24 cellular contexts compared by ENCODE assay signal in the genomic region with DNA sequence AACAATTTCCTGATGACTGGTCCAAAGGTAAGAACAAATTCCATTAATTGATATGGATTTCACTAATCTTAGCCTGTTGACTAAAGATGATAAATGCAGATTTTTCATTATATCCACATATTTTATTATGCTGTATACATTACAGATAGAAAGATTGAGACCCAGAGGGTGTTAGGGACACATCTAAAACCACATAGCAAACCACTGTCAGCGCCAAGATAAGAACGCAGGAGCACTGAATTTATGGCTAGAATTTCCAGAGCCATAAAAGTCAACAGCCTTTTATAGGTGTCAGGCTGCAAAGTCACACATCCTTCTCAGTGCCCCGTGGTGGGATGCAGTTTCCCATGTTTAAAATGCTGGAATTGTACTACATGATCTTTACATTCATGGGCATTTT. TPM values are rescaled to one million over a fixed set of nuclear protein-coding genes. Genes with fewer than 3 reads are reported as not detected.
DNase-seq lines count a peak whose midpoint lies in the region; ATAC-seq, FAIRE-seq and TF ChIP-seq lines count a peak whose summit lies in the region.
"Had no signal": no experiment of that assay in that cellular context is flagged by ENCODE, and none has a peak within 500 bp of the region (broad histone marks: within the 10 kb centered on the region; RNA-seq: fewer than 3 reads in every experiment).

No MANE protein-coding gene starts in this region.

- H3K27ac ChIP-seq in K562 (ENCODE audit: extremely low read depth, low read depth, low read length): no peak overlapping the region
- H3K27ac ChIP-seq: GM23248 had no signal

- H3K27me3 ChIP-seq in Loucy (ENCODE audit: insufficient read depth, low read length, poor library complexity, severe bottlenecking) (no peaks in the 10 kb centered on the region), K562 (ENCODE audit: control insufficient read depth in 2 of 2, insufficient read depth in 2 of 2, low read length in 2 of 2) (peaks cover 9 to 23% of the 10 kb centered on the region in 2 experiments; a peak in 4 of 5 replicates)

- H2AFZ ChIP-seq in Loucy (ENCODE audit: low read length) (no peak overlapping the region), K562 (ENCODE audit: low read depth, low read length) (no peak overlapping the region)
- H2AFZ ChIP-seq: GM23248 had no signal

- intact Hi-C loops in K562 (cut with micrococcal nuclease): no loop called here
- intact Hi-C loops in activated CD4-positive, alpha-beta T cell treated with anti-CD3 and anti-CD28 coated beads, Interleukin-2, amount 10 ng/mL, durations not matched to agents 24 days and 14 days (cut with micrococcal nuclease): no loop called here

- H3K36me3 ChIP-seq in Loucy (ENCODE audit: insufficient read depth, low read length) (no peaks in the 10 kb centered on the region), K562 (ENCODE audit: control insufficient read depth, insufficient read depth, low read length) (no peaks in the 10 kb centered on the region)

- in situ Hi-C loops in K562 (cut with MboI): no loop called here

- H3K79me2 ChIP-seq in Loucy (ENCODE audit: insufficient read depth, low read length): no peaks in the 10 kb centered on the region
- no peaks in the 10 kb centered on the region for H3K79me2 ChIP-seq in K562 (ENCODE audit: control insufficient read depth, insufficient read depth, low read length)

- H3K36me3 Mint-ChIP-seq in activated CD4-positive, alpha-beta T cell treated with anti-CD3 and anti-CD28 coated beads, Interleukin-2, amount 10 ng/mL, durations not matched to agents 24 days and 14 days (ENCODE audit: low read depth): peaks cover 3% of the 10 kb centered on the region
- H3K36me3 Mint-ChIP-seq: CD4-positive, alpha-beta memory T cell had no signal

- no TSS peak for BruUV-seq in K562 (replicated peaks; lab: Mats Ljungman, UMichigan)

- WGBS in K562 (ENCODE audit: insufficient coverage, low coverage, missing lambda C conversion rate): 0% methylated on average over 3 of the region's 3 CpGs

- ATAC-seq in K562 (no peak), GM18868 (IDR thresholded peaks at IDR 0.05; ENCODE audit: unreplicated experiment) (no peak)

- H3K9ac ChIP-seq in Loucy (ENCODE audit: low read depth, low read length, poor library complexity, severe bottlenecking) (no peak overlapping the region), K562 (ENCODE audit: insufficient read depth in 1 of 2, low read depth in 2 of 2, low read length in 2 of 2) (no peak overlapping the region)
- H3K9ac ChIP-seq: GM23248 had no signal

- no peak for TF ChIP-seq EP300 in K562 (IDR thresholded peaks at IDR 0.05; ENCODE audit: low read length)

- H3K9me2 ChIP-seq in Loucy (replicated peaks; ENCODE audit: low read depth, low read length): no peaks in the 10 kb centered on the region

- H3K4me3 ChIP-seq in Loucy (ENCODE audit: low read length, poor library complexity, severe bottlenecking): no peak overlapping the region
- no peak overlapping the region for H3K4me3 ChIP-seq in K562
- H3K4me3 ChIP-seq: GM23248 had no signal

- POLR2A ChIA-PET in K562 (lab: Yijun Ruan, JAX): no interaction called here

- H3K4me1 Mint-ChIP-seq in activated CD4-positive, alpha-beta T cell treated with anti-CD3 and anti-CD28 coated beads, Interleukin-2, amount 10 ng/mL, durations not matched to agents 24 days and 14 days: peaks cover 23% of the 10 kb centered on the region

- TF ChIP-seq POLR2A in K562 (conservative IDR thresholded peaks at IDR 0.05): no peak

- H3K4me2 ChIP-seq in Loucy (ENCODE audit: low read depth, low read length, poor library complexity, severe bottlenecking) (peak overlapping the region; percentile 33), K562 (ENCODE audit: insufficient read depth, low read length) (no peak overlapping the region)

- DNase-seq in K562 (ENCODE audit: extremely low read depth in 1 of 4, low spot score in 3 of 4) (no peak), left kidney (ENCODE audit: low read depth, low spot score) (peak; percentile 24), NCI-H187 (lab: John Stamatoyannopoulos, UW) (no peak), SIG-M5 treated with dmso at 0.1 percent for 504 hours (lab: John Stamatoyannopoulos, UW; ENCODE audit: unreplicated experiment) (no peak)
- no peak for DNase-seq in activated CD4-positive, alpha-beta T cell treated with anti-CD3 and anti-CD28 coated beads, Interleukin-2, amount 10 ng/mL, durations not matched to agents 24 days and 14 days
- DNase-seq: C1 segment of cervical spinal cord; Calu3; CD4-positive, alpha-beta memory T cell; COR-L47; DMS53; DMS79 treated with DMSO at 0.1 percent for 48 hours; GF-D8; GM23248; H7; HCEC 1CT; HFFc6 had no signal

- H3F3A ChIP-seq in Loucy (ENCODE audit: low read depth): no peaks in the 10 kb centered on the region

- no peak for TF ChIP-seq RAD21 in K562 (CRISPR knock-in tag; conservative IDR thresholded peaks at IDR 0.05 in 1 of 2, IDR thresholded peaks at IDR 0.05 in 1 of 2)

- no peaks in the 10 kb centered on the region for H3K9me1 ChIP-seq in K562 (ENCODE audit: control insufficient read depth, insufficient read depth, low read length)

- peaks cover 3% of the 10 kb centered on the region for H3K27me3 Mint-ChIP-seq in activated CD4-positive, alpha-beta T cell treated with anti-CD3 and anti-CD28 coated beads, Interleukin-2, amount 10 ng/mL, durations not matched to agents 24 days and 14 days

- TF ChIP-seq CTCF in Loucy (conservative IDR thresholded peaks at IDR 0.05; ENCODE audit: low read length) (no peak), K562 (IDR thresholded peaks at IDR 0.05 in 2 of 3, conservative IDR thresholded peaks at IDR 0.05 in 1 of 3; ENCODE audit: insufficient read depth in 2 of 3, low read depth in 1 of 3, low read length in 3 of 3) (no peak)

- CTCF ChIA-PET in K562 (lab: Yijun Ruan, JAX; ENCODE audit: low intra/inter-chr PET ratio): no interaction called here

- H3K4me1 ChIP-seq in Loucy (ENCODE audit: insufficient read depth, low read length, poor library complexity, severe bottlenecking) (peaks cover 35% of the 10 kb centered on the region), K562 (replicated peaks in 1 of 2; ENCODE audit: control insufficient read depth in 2 of 2, insufficient read depth in 2 of 2, low read length in 2 of 2) (peaks cover 0 to 8% of the 10 kb centered on the region in 2 experiments; a peak in 3 of 5 replicates)

- no peak overlapping the region for H3K4me3 Mint-ChIP-seq in activated CD4-positive, alpha-beta T cell treated with anti-CD3 and anti-CD28 coated beads, Interleukin-2, amount 10 ng/mL, durations not matched to agents 24 days and 14 days
- H3K4me3 Mint-ChIP-seq: CD4-positive, alpha-beta memory T cell; HFFc6 had no signal

- no peak for FAIRE-seq in K562 (lab: Jason Lieb, UNC)
- FAIRE-seq: GM12891, GM18507, H1 had no signal

- H3K9me3 Mint-ChIP-seq in activated CD4-positive, alpha-beta T cell treated with anti-CD3 and anti-CD28 coated beads, Interleukin-2, amount 10 ng/mL, durations not matched to agents 24 days and 14 days: no peaks in the 10 kb centered on the region
- H3K9me3 Mint-ChIP-seq: CD4-positive, alpha-beta memory T cell; HFFc6 had no signal

- H3K27ac Mint-ChIP-seq in activated CD4-positive, alpha-beta T cell treated with anti-CD3 and anti-CD28 coated beads, Interleukin-2, amount 10 ng/mL, durations not matched to agents 24 days and 14 days: no peak overlapping the region
- H3K27ac Mint-ChIP-seq: CD4-positive, alpha-beta memory T cell; HFFc6 had no signal

- H4K20me1 ChIP-seq in Loucy (ENCODE audit: insufficient read depth, low read length, poor library complexity, severe bottlenecking) (no peaks in the 10 kb centered on the region), K562 (replicated peaks; ENCODE audit: control insufficient read depth, insufficient read depth, low read length) (peaks cover 4% of the 10 kb centered on the region; the same call in 1 of the 2 replicates)

- no peaks in the 10 kb centered on the region for H3K9me3 ChIP-seq in Loucy (ENCODE audit: insufficient read depth, low read depth, low read length)
- H3K9me3 ChIP-seq in K562 (replicated peaks; ENCODE audit: control insufficient read depth, insufficient read depth, low read depth, low read length): no peaks in the 10 kb centered on the region

RNA-seq across cellular contexts. Expression of gene WNT8B, which starts 16.2 kb away (rescaled TPM):
- total RNA-seq in K562 (2011; cell fraction: chromatin; rRNA removed; ENCODE audit: low replicate concordance): not detected in 2 replicates
- total RNA-seq in K562 (2011; cell fraction: nucleolus; rRNA removed): not detected in 2 replicates
- total RNA-seq in K562 (2011; cell fraction: nucleoplasm; rRNA removed): not detected in 2 replicates
- total RNA-seq in K562 (2014; rRNA removed): not detected in 2 replicates
- total RNA-seq in K562 (2014; rRNA removed; fragmentation: Illumina TruSeq; extraction: Trizol): not detected in 2 replicates
- not detected in 2 replicates for total RNA-seq in K562 (2015; rRNA removed; fragmentation: Illumina TruSeq; extraction: Trizol)
- total RNA-seq in K562 (2021): not detected in 2 replicates
- polyA plus RNA-seq in K562 (2011; rRNA removed): not detected in 2 replicates
- not detected in 2 replicates for polyA plus RNA-seq in K562 (2011; cell fraction: cytosol; rRNA removed)
- polyA plus RNA-seq in K562 (2011; cell fraction: nucleus; rRNA removed): not detected in 2 replicates
- 0.06 TPM in 1 of 2 replicates, not detected in the other for polyA plus RNA-seq in K562 (2012)
- not detected in 2 replicates for polyA plus RNA-seq in K562 (2014; fragmentation: Illumina TruSeq; extraction: Trizol)
- polyA plus RNA-seq in K562 (2014; fragmentation: Nextera tagmentation; extraction: Ambion mirVana): not detected
- polyA plus RNA-seq in K562 (2014; rRNA removed): not detected in 2 replicates
- not detected in 2 replicates for polyA minus RNA-seq in K562 (2011; rRNA and poly(A)+ RNA removed)
- polyA minus RNA-seq in K562 (2011; cell fraction: cytosol; rRNA and poly(A)+ RNA removed): not detected in 2 replicates
- polyA minus RNA-seq in K562 (2011; cell fraction: nucleus; rRNA and poly(A)+ RNA removed): not detected in 2 replicates
- total RNA-seq in activated CD4-positive, alpha-beta T cell treated with anti-CD3 and anti-CD28 coated beads, Interleukin-2, amount 10 ng/mL, durations not matched to agents 24 days and 14 days: 0.16 and 0.43 TPM in 2 replicates
- total RNA-seq: A172; A673; Calu3; CD4-positive, alpha-beta memory T cell; Daoy; GM23248; HFFc6 had no signal
- polyA plus RNA-seq: CD4-positive, alpha-beta memory T cell; GM23248 had no signal

RNA-seq across cellular contexts. Expression of gene SEC31B, which starts 40.6 kb away (rescaled TPM):
- 69.2 and 102 TPM in 2 replicates for total RNA-seq in K562 (2011; cell fraction: chromatin; rRNA removed; ENCODE audit: low replicate concordance)
- 39.9 and 43.8 TPM in 2 replicates for total RNA-seq in K562 (2011; cell fraction: nucleolus; rRNA removed)
- total RNA-seq in K562 (2011; cell fraction: nucleoplasm; rRNA removed): 50.3 and 57.0 TPM in 2 replicates
- total RNA-seq in K562 (2014; rRNA removed): 0.91 and 1.3 TPM in 2 replicates
- total RNA-seq in K562 (2014; rRNA removed; fragmentation: Illumina TruSeq; extraction: Trizol): 1.5 and 1.6 TPM in 2 replicates
- total RNA-seq in K562 (2015; rRNA removed; fragmentation: Illumina TruSeq; extraction: Trizol): 1.2 and 1.5 TPM in 2 replicates
- 4.2 and 4.6 TPM in 2 replicates for total RNA-seq in K562 (2021)
- polyA plus RNA-seq in K562 (2011; rRNA removed): 7.0 and 14.6 TPM in 2 replicates
- polyA plus RNA-seq in K562 (2011; cell fraction: cytosol; rRNA removed): 2.5 and 4.6 TPM in 2 replicates
- polyA plus RNA-seq in K562 (2011; cell fraction: nucleus; rRNA removed): 107 and 125 TPM in 2 replicates
- polyA plus RNA-seq in K562 (2012): 4.4 and 17.7 TPM in 2 replicates
- 3.4 and 5.1 TPM in 2 replicates for polyA plus RNA-seq in K562 (2014; fragmentation: Illumina TruSeq; extraction: Trizol)
- polyA plus RNA-seq in K562 (2014; fragmentation: Nextera tagmentation; extraction: Ambion mirVana): 1 to 10 TPM; 1.2 to 2.4 TPM
- polyA plus RNA-seq in K562 (2014; rRNA removed): 5.9 and 7.2 TPM in 2 replicates
- polyA minus RNA-seq in K562 (2011; rRNA and poly(A)+ RNA removed): 4.2 and 4.7 TPM in 2 replicates
- polyA minus RNA-seq in K562 (2011; cell fraction: cytosol; rRNA and poly(A)+ RNA removed): 1.0 and 1.1 TPM in 2 replicates
- 12.0 and 18.8 TPM in 2 replicates for polyA minus RNA-seq in K562 (2011; cell fraction: nucleus; rRNA and poly(A)+ RNA removed)
- total RNA-seq in activated CD4-positive, alpha-beta T cell treated with anti-CD3 and anti-CD28 coated beads, Interleukin-2, amount 10 ng/mL, durations not matched to agents 24 days and 14 days: 54.2 and 57.0 TPM in 2 replicates

RNA-seq across cellular contexts. Expression of gene NDUFB8, which starts 50.6 kb away (rescaled TPM):
- 63.2 and 102 TPM in 2 replicates for total RNA-seq in K562 (2011; cell fraction: chromatin; rRNA removed; ENCODE audit: low replicate concordance)
- 118 and 126 TPM in 2 replicates for total RNA-seq in K562 (2011; cell fraction: nucleolus; rRNA removed)
- total RNA-seq in K562 (2011; cell fraction: nucleoplasm; rRNA removed): 95.7 and 98.5 TPM in 2 replicates
- total RNA-seq in K562 (2014; rRNA removed): 262 and 285 TPM in 2 replicates
- total RNA-seq in K562 (2014; rRNA removed; fragmentation: Illumina TruSeq; extraction: Trizol): 129 and 131 TPM in 2 replicates
- 188 and 199 TPM in 2 replicates for total RNA-seq in K562 (2015; rRNA removed; fragmentation: Illumina TruSeq; extraction: Trizol)
- 146 and 154 TPM in 2 replicates for total RNA-seq in K562 (2021)
- polyA plus RNA-seq in K562 (2011; rRNA removed): 176 and 195 TPM in 2 replicates
- polyA plus RNA-seq in K562 (2011; cell fraction: cytosol; rRNA removed): 335 and 444 TPM in 2 replicates
- 122 and 141 TPM in 2 replicates for polyA plus RNA-seq in K562 (2011; cell fraction: nucleus; rRNA removed)
- 130 and 201 TPM in 2 replicates for polyA plus RNA-seq in K562 (2012)
- 149 and 201 TPM in 2 replicates for polyA plus RNA-seq in K562 (2014; fragmentation: Illumina TruSeq; extraction: Trizol)
- 100 to 1,000 TPM; 307 to 360 TPM for polyA plus RNA-seq in K562 (2014; fragmentation: Nextera tagmentation; extraction: Ambion mirVana)
- 307 and 321 TPM in 2 replicates for polyA plus RNA-seq in K562 (2014; rRNA removed)
- polyA minus RNA-seq in K562 (2011; rRNA and poly(A)+ RNA removed): 97.2 and 106 TPM in 2 replicates
- 29.7 and 38.8 TPM in 2 replicates for polyA minus RNA-seq in K562 (2011; cell fraction: cytosol; rRNA and poly(A)+ RNA removed)
- polyA minus RNA-seq in K562 (2011; cell fraction: nucleus; rRNA and poly(A)+ RNA removed): 31.5 and 44.4 TPM in 2 replicates
- total RNA-seq in activated CD4-positive, alpha-beta T cell treated with anti-CD3 and anti-CD28 coated beads, Interleukin-2, amount 10 ng/mL, durations not matched to agents 24 days and 14 days: 323 TPM in 2 replicates

RNA-seq across cellular contexts. Expression of gene HIF1AN, which starts 56.7 kb away (rescaled TPM):
- total RNA-seq in K562 (2011; cell fraction: chromatin; rRNA removed; ENCODE audit: low replicate concordance): 28.9 and 30.4 TPM in 2 replicates
- total RNA-seq in K562 (2011; cell fraction: nucleolus; rRNA removed): 12.9 and 13.3 TPM in 2 replicates
- 23.5 and 34.9 TPM in 2 replicates for total RNA-seq in K562 (2011; cell fraction: nucleoplasm; rRNA removed)
- total RNA-seq in K562 (2014; rRNA removed) (3.1 and 3.8 TPM in 2 replicates), K562 (2014; rRNA removed; fragmentation: Illumina TruSeq; extraction: Trizol) (11.1 and 14.1 TPM in 2 replicates), K562 (2015; rRNA removed; fragmentation: Illumina TruSeq; extraction: Trizol) (10.6 and 11.6 TPM in 2 replicates), K562 (2021) (16.8 and 19.1 TPM in 2 replicates)
- polyA plus RNA-seq in K562 (2011; rRNA removed) (5.1 and 8.5 TPM in 2 replicates), K562 (2014; fragmentation: Illumina TruSeq; extraction: Trizol) (6.7 and 7.1 TPM in 2 replicates), K562 (2014; fragmentation: Nextera tagmentation; extraction: Ambion mirVana) (1 to 10 TPM; 1.2 to 1.7 TPM), K562 (2014; rRNA removed) (4.3 and 6.9 TPM in 2 replicates)
- 3.3 and 4.8 TPM in 2 replicates for polyA plus RNA-seq in K562 (2011; cell fraction: cytosol; rRNA removed)
- polyA plus RNA-seq in K562 (2011; cell fraction: nucleus; rRNA removed): 9.0 and 10.7 TPM in 2 replicates
- polyA plus RNA-seq in K562 (2012): 9.0 and 10.2 TPM in 2 replicates
- polyA minus RNA-seq in K562 (2011; rRNA and poly(A)+ RNA removed): 10.1 and 11.4 TPM in 2 replicates
- polyA minus RNA-seq in K562 (2011; cell fraction: cytosol; rRNA and poly(A)+ RNA removed): 3.3 and 3.6 TPM in 2 replicates
- 5.3 and 9.0 TPM in 2 replicates for polyA minus RNA-seq in K562 (2011; cell fraction: nucleus; rRNA and poly(A)+ RNA removed)
- total RNA-seq in activated CD4-positive, alpha-beta T cell treated with anti-CD3 and anti-CD28 coated beads, Interleukin-2, amount 10 ng/mL, durations not matched to agents 24 days and 14 days: 47.4 and 51.3 TPM in 2 replicates
